ENCODE assay signal across 1 cellular context in the genomic region with DNA sequence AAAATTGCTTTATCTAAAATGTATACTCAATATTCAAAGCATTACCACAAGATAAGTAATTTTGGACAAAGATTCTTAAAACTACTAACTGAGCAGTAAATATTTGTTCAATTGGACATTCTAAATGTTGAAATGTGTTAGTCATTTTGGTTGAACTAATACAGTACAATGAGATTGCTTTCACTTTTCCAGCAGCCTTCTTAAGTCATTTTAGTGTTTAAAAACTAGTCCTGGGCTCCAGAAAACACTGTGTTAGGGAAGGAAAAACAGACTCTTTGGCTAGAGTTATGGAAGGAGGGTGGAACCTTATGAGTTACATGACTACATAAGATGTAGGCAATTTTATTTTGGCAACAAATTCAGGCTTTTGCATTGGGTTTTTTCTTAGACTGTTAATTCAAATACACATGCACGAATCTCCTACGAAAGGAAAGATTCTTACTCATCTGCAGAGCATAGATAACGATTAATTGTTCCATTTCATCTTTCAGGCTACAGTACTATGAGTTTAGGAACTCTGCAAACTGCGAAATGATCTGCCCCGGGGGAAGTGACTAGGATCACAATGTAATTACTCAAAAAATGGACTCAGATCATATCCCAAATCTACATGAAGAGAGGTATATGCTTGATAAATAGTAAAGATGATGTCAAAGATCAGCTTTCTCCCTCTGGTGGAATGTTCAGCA.
TF ChIP-seq lines count a peak whose summit lies in the region.

No MANE protein-coding gene starts in this region.

TF ChIP-seq in IMR-90, 13 proteins besides CTCF, POLR2A, EP300 and RAD21 (continued from another document):
- TF ChIP-seq RFX5 (IDR thresholded peaks at IDR 0.05; ENCODE audit: low read depth, low read length) (no peak), FOS (IDR thresholded peaks at IDR 0.05; ENCODE audit: low read depth, low read length) (no peak), CHD1 (IDR thresholded peaks at IDR 0.05; ENCODE audit: low read depth, low read length) (no peak), NFE2L2 (IDR thresholded peaks at IDR 0.05; ENCODE audit: low read depth, low read length) (no peak), SMC3 (IDR thresholded peaks at IDR 0.05; ENCODE audit: low read depth, low read length) (no peak)
- TF ChIP-seq, protein P1, sequence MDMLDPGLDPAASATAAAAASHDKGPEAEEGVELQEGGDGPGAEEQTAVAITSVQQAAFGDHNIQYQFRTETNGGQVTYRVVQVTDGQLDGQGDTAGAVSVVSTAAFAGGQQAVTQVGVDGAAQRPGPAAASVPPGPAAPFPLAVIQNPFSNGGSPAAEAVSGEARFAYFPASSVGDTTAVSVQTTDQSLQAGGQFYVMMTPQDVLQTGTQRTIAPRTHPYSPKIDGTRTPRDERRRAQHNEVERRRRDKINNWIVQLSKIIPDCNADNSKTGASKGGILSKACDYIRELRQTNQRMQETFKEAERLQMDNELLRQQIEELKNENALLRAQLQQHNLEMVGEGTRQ (IDR thresholded peaks at IDR 0.05; ENCODE audit: low read depth, low read length): no peak
